ENCODE assay signal across 25 cellular contexts in the genomic region with DNA sequence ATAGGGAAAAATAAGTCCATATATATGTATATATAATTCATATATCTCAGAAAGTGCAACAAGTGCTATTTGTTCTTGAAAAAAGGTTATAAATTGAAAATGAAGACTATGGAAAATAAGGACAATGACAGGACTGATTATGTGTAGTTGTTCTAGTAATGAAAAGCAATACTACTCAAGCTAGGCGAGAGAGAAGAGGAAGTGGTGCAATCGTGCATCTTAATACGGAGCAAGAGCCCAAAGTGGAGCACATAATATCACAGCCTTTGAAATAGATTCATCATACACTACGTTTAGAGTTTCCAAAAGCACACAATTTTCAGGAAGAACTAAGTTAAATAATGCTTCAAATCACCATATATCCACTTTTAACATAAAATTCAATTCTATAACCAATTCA.
"Had no signal": no experiment of that assay in that cellular context is flagged by ENCODE, and none has a peak within 500 bp of the region (broad histone marks: within the 10 kb centered on the region; RNA-seq: fewer than 3 reads in every experiment).

No MANE protein-coding gene starts in this region.

- H3K9me3 ChIP-seq: gastrocnemius medialis, ovary, suprapubic skin, transverse colon, upper lobe of right lung, uterus had no signal

- H3K4me2 ChIP-seq: smooth muscle cell had no signal

- ATAC-seq: esophagus mucosa; gastrocnemius medialis; left ventricle myocardium superior; natural killer cell; sciatic nerve; stimulated activated naive CD8-positive, alpha-beta T cell treated with anti-CD3 and anti-CD28 coated beads, Interleukin-15, amount 100 ng/mL, for 72 hours; upper lobe of right lung had no signal

- H3K27ac ChIP-seq: epithelial cell of prostate, gastrocnemius medialis, ovary, suprapubic skin, transverse colon, upper lobe of right lung, uterus had no signal

- H3K4me3 ChIP-seq: gastrocnemius medialis, lung, ovary, smooth muscle cell, suprapubic skin, transverse colon, upper lobe of right lung, uterus had no signal

- H3K4me1 ChIP-seq: gastrocnemius medialis, suprapubic skin, transverse colon, upper lobe of right lung, uterus had no signal

- H3K27me3 ChIP-seq: gastrocnemius medialis, ovary, suprapubic skin, transverse colon, upper lobe of right lung, uterus had no signal

- FAIRE-seq: keratinocyte had no signal

- H3K36me3 ChIP-seq: gastrocnemius medialis, ovary, transverse colon, upper lobe of right lung, uterus had no signal

- DNase-seq: effector CD8-positive, alpha-beta T cell; endodermal cell; foreskin fibroblast; gastrocnemius medialis; head of caudate nucleus; left ventricle myocardium superior; natural killer cell; occipital lobe; ovary; stimulated activated CD4-positive, alpha-beta T cell treated with anti-CD3 and anti-CD28 coated beads, Interleukin-12 subunit alpha, Interleukin-12 subunit beta, amount 100 ng/mL, for 4 hours; stimulated activated CD4-positive, alpha-beta T cell treated with anti-CD3 and anti-CD28 coated beads, Interleukin-1b, Interleukin-23, amount 100 ng/mL, for 48 hours; stimulated activated CD4-positive, alpha-beta T cell treated with anti-CD3 and anti-CD28 coated beads, Interleukin-4, amount 100 ng/mL, for 1 hour; stimulated activated CD8-positive, alpha-beta memory T cell treated with anti-CD3 and anti-CD28 coated beads, Interleukin-4, amount 100 ng/mL, for 48 hours; stimulated activated naive CD4-positive, alpha-beta T cell; stimulated activated naive CD8-positive, alpha-beta T cell treated with anti-CD3 and anti-CD28 coated beads, Interleukin-15, amount 100 ng/mL, for 72 hours; transverse colon; upper lobe of right lung; uterus had no signal
